ENCODE assay signal across 8 cellular contexts in genomic region chr4:73222466-73223257, GRCh38. TPM values are rescaled to one million over a fixed set of nuclear protein-coding genes. Genes with fewer than 3 reads are reported as not detected.
DNase-seq lines count a peak whose midpoint lies in the region; ATAC-seq, FAIRE-seq and TF ChIP-seq lines count a peak whose summit lies in the region.

No MANE protein-coding gene starts in this region.

- intact Hi-C loops in K562 (cut with micrococcal nuclease) = loop anchor here (5.0 kb wide), 1 partner anchor 35 kb away; the partner anchor contains the start of gene ANKRD17

- CTCF ChIA-PET in SK-N-SH (lab: Yijun Ruan, JAX) (interaction anchor here (0.7 to 1.9 kb wide), 5 partner anchors 11 to 926 kb away, joined by 3 to 5 read pairs (median 3); no protein-coding TSS in a partner anchor), K562 (lab: Yijun Ruan, JAX; ENCODE audit: low intra/inter-chr PET ratio) (no interaction called here)

- peaks cover 25% of the 10 kb centered on the region for H3F3A ChIP-seq in SK-N-SH (replicated peaks; ENCODE audit: insufficient read depth)

- no peak for TF ChIP-seq RAD21 in SK-N-SH (IDR thresholded peaks at IDR 0.05; ENCODE audit: low read length)
- TF ChIP-seq RAD21 in K562 (CRISPR knock-in tag; conservative IDR thresholded peaks at IDR 0.05 in 1 of 2, IDR thresholded peaks at IDR 0.05 in 1 of 2) = no peak

- peak overlapping the region; percentile 93 to 96 for H3K27ac ChIP-seq in SK-N-SH (ENCODE audit: low read depth in 2 of 2, low read length in 1 of 2)
- peak overlapping the region; percentile 96 for H3K27ac ChIP-seq in K562 (ENCODE audit: extremely low read depth, low read depth, low read length)
- peak overlapping the region; percentile 33 for H3K27ac ChIP-seq in iPS-18a (ENCODE audit: low read length)
- peak overlapping the region in 20 of 21 experiments; percentile 43 to 90 (median 80) for H3K27ac ChIP-seq in skin epidermis

- H3K9ac ChIP-seq in SK-N-SH (peak overlapping the region; percentile 84), K562 (ENCODE audit: insufficient read depth in 1 of 2, low read depth in 2 of 2, low read length in 2 of 2) (peak overlapping the region; percentile 18 to 98; a peak in 3 of 4 replicates), iPS-18a (ENCODE audit: low read length) (no peak overlapping the region)

- H3K4me2 ChIP-seq in SK-N-SH = peak overlapping the region; percentile 80
- H3K4me2 ChIP-seq in K562 (ENCODE audit: insufficient read depth, low read length) = peak overlapping the region; percentile 80

- POLR2A ChIA-PET in SK-N-SH (lab: Yijun Ruan, JAX) = interaction anchor here (1.3 kb wide), 1 partner anchor 36 kb away, joined by 8 read pairs; the partner anchor contains the start of gene ANKRD17
- POLR2A ChIA-PET in K562 (lab: Yijun Ruan, JAX) = interaction anchor here (0.6 to 2.7 kb wide), 13 partner anchors 9 to 46 kb away, joined by 3 to 19 read pairs (median 5); partner anchors contain the start of gene ANKRD17

- DNase-seq in activated T-cell treated with anti-CD3 and anti-CD28 coated beads for 24 hours (ENCODE audit: low read depth) (peak; percentile 39), NB4 (ENCODE audit: low read depth) (peak; percentile 89), SK-N-SH (peak; percentile 73), K562 (ENCODE audit: extremely low read depth in 1 of 4, low spot score in 3 of 4) (peak; percentile 35 to 91 (median 62))
- DNase-seq in activated T-cell treated with anti-CD3 and anti-CD28 coated beads, Interleukin-2, amount 50 U/mL, for 1 hour = no peak

- peaks cover 13% of the 10 kb centered on the region; the same call in 1 of the 2 replicates for H4K20me1 ChIP-seq in SK-N-SH (ENCODE audit: insufficient read depth)
- no peaks in the 10 kb centered on the region for H4K20me1 ChIP-seq in K562 (replicated peaks; ENCODE audit: control insufficient read depth, insufficient read depth, low read length)

- no peaks in the 10 kb centered on the region for H3K9me2 ChIP-seq in SK-N-SH

- in situ Hi-C loops in K562 (cut with MboI) = no loop called here

- H3K36me3 ChIP-seq in SK-N-SH (replicated peaks in 1 of 2; ENCODE audit: control insufficient read depth in 1 of 2, insufficient read depth in 2 of 2, low read length in 1 of 2) = peaks cover 3 to 8% of the 10 kb centered on the region in 2 experiments
- H3K36me3 ChIP-seq in K562 (ENCODE audit: control insufficient read depth, insufficient read depth, low read length) = peaks cover 28% of the 10 kb centered on the region
- no peaks in the 10 kb centered on the region for H3K36me3 ChIP-seq in iPS-18a (ENCODE audit: control insufficient read depth, low read depth, low read length)

- no peak for TF ChIP-seq CTCF in NB4 (IDR thresholded peaks at IDR 0.05; ENCODE audit: low read depth, low read length)
- no peak for TF ChIP-seq CTCF in SK-N-SH (IDR thresholded peaks at IDR 0.05)
- TF ChIP-seq CTCF in K562 (IDR thresholded peaks at IDR 0.05 in 2 of 3, conservative IDR thresholded peaks at IDR 0.05 in 1 of 3; ENCODE audit: insufficient read depth in 2 of 3, low read depth in 1 of 3, low read length in 3 of 3) = no peak; a peak in 1 of 6 replicates

- TF ChIP-seq EP300 in SK-N-SH (IDR thresholded peaks at IDR 0.05; ENCODE audit: borderline replicate concordance in 1 of 2, low read depth in 1 of 2, low read length in 1 of 2) = peak; percentile 62; a peak in 2 of 4 replicates
- peak; percentile 57; the same call in 1 of the 2 replicates for TF ChIP-seq EP300 in K562 (IDR thresholded peaks at IDR 0.05; ENCODE audit: low read length)

- H3K9me3 ChIP-seq in SK-N-SH (no peaks in the 10 kb centered on the region), K562 (replicated peaks; ENCODE audit: control insufficient read depth, insufficient read depth, low read depth, low read length) (no peaks in the 10 kb centered on the region), iPS-18a (ENCODE audit: control insufficient read depth, low read depth, low read length) (no peaks in the 10 kb centered on the region)

- WGBS in SK-N-SH (ENCODE audit: low lambda C conversion rate) = under 1% methylated on average over 6 of the region's 6 CpGs
- 0% methylated on average over 6 of the region's 6 CpGs for WGBS in K562 (ENCODE audit: insufficient coverage, low coverage, missing lambda C conversion rate)

- H3K4me3 ChIP-seq in NB4 (ENCODE audit: low read depth, low read length) (peak overlapping the region; percentile 97), SK-N-SH (ENCODE audit: low read depth in 2 of 2, low read length in 1 of 2) (peak overlapping the region; percentile 71), K562 (peak overlapping the region; percentile 56), iPS-18a (ENCODE audit: low read length) (peak overlapping the region; percentile 42), skin epidermis (peak overlapping the region; percentile 26 to 60 (median 39))

- peak overlapping the region; percentile 85; the same call in 1 of the 2 replicates for H2AFZ ChIP-seq in SK-N-SH (ENCODE audit: low read depth)
- H2AFZ ChIP-seq in K562 (ENCODE audit: low read depth, low read length) = peak overlapping the region; percentile 83

- peak; percentile 99 for ATAC-seq in HG02623 (IDR thresholded peaks at IDR 0.05; ENCODE audit: unreplicated experiment)
- ATAC-seq in K562 = peak; percentile 94

- peak; percentile 99 for FAIRE-seq in K562 (lab: Jason Lieb, UNC)

- H3K4me1 ChIP-seq in SK-N-SH (ENCODE audit: control insufficient read depth in 1 of 2, insufficient read depth in 2 of 2, low read depth in 1 of 2, low read length in 1 of 2) (peaks cover 11 to 13% of the 10 kb centered on the region in 2 experiments), K562 (replicated peaks in 1 of 2; ENCODE audit: control insufficient read depth in 2 of 2, insufficient read depth in 2 of 2, low read length in 2 of 2) (peaks cover 0 to 3% of the 10 kb centered on the region in 2 experiments; a peak in 2 of 5 replicates), iPS-18a (ENCODE audit: control insufficient read depth, low read depth, low read length) (peaks cover 26% of the 10 kb centered on the region)

- H3K79me2 ChIP-seq in SK-N-SH (ENCODE audit: insufficient read depth) (peaks cover 90% of the 10 kb centered on the region), K562 (ENCODE audit: control insufficient read depth, insufficient read depth, low read length) (peaks cover 92% of the 10 kb centered on the region)

- no peaks in the 10 kb centered on the region for H3K27me3 ChIP-seq in SK-N-SH (ENCODE audit: insufficient read depth)
- no peaks in the 10 kb centered on the region for H3K27me3 ChIP-seq in K562 (ENCODE audit: control insufficient read depth in 2 of 2, insufficient read depth in 2 of 2, low read length in 2 of 2)
- no peaks in the 10 kb centered on the region for H3K27me3 ChIP-seq in iPS-18a (ENCODE audit: control insufficient read depth, insufficient read depth, low read length)

- no peaks in the 10 kb centered on the region for H3K9me1 ChIP-seq in K562 (ENCODE audit: control insufficient read depth, insufficient read depth, low read length)

- TSS peak; percentile 65 for BruUV-seq in K562 (replicated peaks; lab: Mats Ljungman, UMichigan)

- TF ChIP-seq POLR2A in NB4 (IDR thresholded peaks at IDR 0.05; ENCODE audit: extremely low read depth, insufficient read length) (peak; percentile 70), K562 (conservative IDR thresholded peaks at IDR 0.05) (peak; percentile 97)

TF ChIP-seq in SK-N-SH, 30 proteins besides CTCF, POLR2A, EP300 and RAD21 (continues in another document):
- TF ChIP-seq USF2 (IDR thresholded peaks at IDR 0.05; ENCODE audit: borderline replicate concordance, low read depth, low read length) = no peak
- TF ChIP-seq YY1 (IDR thresholded peaks at IDR 0.05; ENCODE audit: low read depth) = peak; percentile 87
- peak; percentile 60 for TF ChIP-seq TCF12 (IDR thresholded peaks at IDR 0.05)

TF ChIP-seq in K562, 482 proteins besides CTCF, POLR2A, EP300 and RAD21 (continues in another document):
- TF ChIP-seq MCM3 (IDR thresholded peaks at IDR 0.05) (no peak), IRF1 (CRISPR knock-in tag; IDR thresholded peaks at IDR 0.05; ENCODE audit: borderline replicate concordance) (no peak), MAFF (IDR thresholded peaks at IDR 0.05; ENCODE audit: low read length) (peak; percentile 50)

RNA-seq across cellular contexts. Expression of gene ANKRD17, which starts 35.9 kb away (rescaled TPM):
- 25.6 and 33.1 TPM in 2 replicates for polyA plus RNA-seq in SK-N-SH (2012; rRNA removed)
- polyA plus RNA-seq in SK-N-SH (2012; cell fraction: cytosol; rRNA removed) = 18.1 and 26.1 TPM in 2 replicates
- polyA plus RNA-seq in SK-N-SH (2012; cell fraction: nucleus; rRNA removed) = 23.1 and 53.8 TPM in 2 replicates
- total RNA-seq in K562 (2011; cell fraction: chromatin; rRNA removed; ENCODE audit: low replicate concordance) = 75.2 and 214 TPM in 2 replicates
- 40.7 and 57.2 TPM in 2 replicates for total RNA-seq in K562 (2011; cell fraction: nucleolus; rRNA removed)
- 73.1 and 77.5 TPM in 2 replicates for total RNA-seq in K562 (2011; cell fraction: nucleoplasm; rRNA removed)
- 40.0 and 42.2 TPM in 2 replicates for total RNA-seq in K562 (2014; rRNA removed)
- 52.2 and 59.0 TPM in 2 replicates for total RNA-seq in K562 (2014; rRNA removed; fragmentation: Illumina TruSeq; extraction: Trizol)
- 53.8 and 55.5 TPM in 2 replicates for total RNA-seq in K562 (2015; rRNA removed; fragmentation: Illumina TruSeq; extraction: Trizol)
- total RNA-seq in K562 (2021) = 67.4 and 73.2 TPM in 2 replicates
- polyA plus RNA-seq in K562 (2011; rRNA removed) = 86.9 and 89.3 TPM in 2 replicates
- 46.3 and 63.7 TPM in 2 replicates for polyA plus RNA-seq in K562 (2011; cell fraction: cytosol; rRNA removed)
- polyA plus RNA-seq in K562 (2011; cell fraction: nucleus; rRNA removed) = 73.9 and 82.8 TPM in 2 replicates
- 26.2 and 39.0 TPM in 2 replicates for polyA plus RNA-seq in K562 (2012)
- 55.0 and 58.9 TPM in 2 replicates for polyA plus RNA-seq in K562 (2014; fragmentation: Illumina TruSeq; extraction: Trizol)
- polyA plus RNA-seq in K562 (2014; fragmentation: Nextera tagmentation; extraction: Ambion mirVana) = 10 to 100 TPM; 25.5 to 26.9 TPM
- polyA plus RNA-seq in K562 (2014; rRNA removed) = 34.4 and 37.8 TPM in 2 replicates
- polyA minus RNA-seq in K562 (2011; rRNA and poly(A)+ RNA removed) = 220 and 227 TPM in 2 replicates
- polyA minus RNA-seq in K562 (2011; cell fraction: cytosol; rRNA and poly(A)+ RNA removed) = 81.2 and 104 TPM in 2 replicates
- polyA minus RNA-seq in K562 (2011; cell fraction: nucleus; rRNA and poly(A)+ RNA removed) = 58.8 and 101 TPM in 2 replicates

Comparison
In these comparisons a context has a peak if more than half of its experiments do, and no peak if none do; other contexts are left out.
1. H3K4me3 ChIP-seq: peak in every context shown above with its lines; median percentile 97 in NB4; 71 in SK-N-SH; 56 in K562; 42 in iPS-18a; 39 in skin epidermis.
2. H3K27ac ChIP-seq: peak in every context shown above with its lines; median percentile 96 in K562; 94 in SK-N-SH; 80 in skin epidermis; 33 in iPS-18a.